In the genomic region with DNA sequence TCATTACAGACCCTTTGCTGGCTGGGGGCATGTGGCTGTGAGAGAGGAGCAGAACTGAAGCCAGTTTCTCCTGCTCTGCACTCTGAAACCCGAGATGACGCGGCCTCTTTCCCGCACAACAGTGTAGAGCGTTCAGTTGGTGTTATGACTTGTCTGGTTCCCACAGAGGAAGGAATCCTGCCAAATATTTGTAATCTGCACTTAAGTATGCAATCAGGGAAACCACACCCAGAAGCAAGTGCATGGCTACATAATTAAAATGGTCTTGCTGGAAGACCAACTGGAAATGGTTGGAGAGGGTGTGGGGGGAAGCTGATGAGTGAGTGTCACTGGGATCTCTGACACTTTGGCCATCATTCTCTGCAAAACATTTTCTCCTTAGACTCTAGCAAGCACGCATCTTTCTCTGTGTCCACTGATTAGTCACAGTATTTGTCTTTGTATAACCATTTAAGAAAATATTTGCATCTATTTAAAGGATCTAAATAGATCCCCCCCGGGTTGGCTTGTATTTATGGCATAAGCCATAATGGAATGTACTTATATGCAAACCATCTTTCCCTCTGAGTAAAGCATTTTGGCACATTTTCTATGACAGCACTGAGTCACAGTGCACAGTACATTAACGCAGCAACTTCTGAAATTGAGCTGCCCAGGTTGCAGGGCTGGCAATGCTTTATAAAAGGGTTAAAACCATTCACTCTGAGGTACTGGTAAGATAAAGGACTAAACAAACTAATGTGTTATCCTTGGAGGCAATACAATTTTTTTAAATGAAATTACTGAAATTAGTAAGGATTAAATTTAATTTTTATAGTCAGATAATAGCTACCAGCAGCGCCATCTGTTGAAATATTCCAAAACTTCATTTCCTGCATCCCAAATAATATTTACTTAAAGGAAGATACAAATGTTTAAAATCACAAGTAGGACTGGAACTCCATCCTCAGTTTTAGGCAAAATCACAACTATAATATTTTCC, we compare ENCODE assay signal across 10 cellular contexts.
A peak's percentile ranks its signal among the peaks of the same experiment; 100 is the strongest.
DNase-seq lines count a peak whose midpoint lies in the region; TF ChIP-seq lines count a peak whose summit lies in the region.
"Had no signal": no experiment of that assay in that cellular context is flagged by ENCODE, and none has a peak within 500 bp of the region (broad histone marks: within the 10 kb centered on the region; RNA-seq: fewer than 3 reads in every experiment).

No MANE protein-coding gene starts in this region.

- peak; percentile 35 for DNase-seq in NCI-H345 (lab: John Stamatoyannopoulos, UW)
- no peak for DNase-seq in NCI-H345 treated with DMSO at 0.1 percent for 48 hours (lab: John Stamatoyannopoulos, UW; ENCODE audit: unreplicated experiment)
- peak; percentile 60 to 71 for DNase-seq in SJCRH30
- DNase-seq in glomerular endothelial cell (ENCODE audit: extremely low read depth, low read depth, low spot score), result peak; percentile 16
- DNase-seq in type B pancreatic cell (ENCODE audit: extremely low spot score, unreplicated experiment), result no peak
- no peak for DNase-seq in head of caudate nucleus
- no peak for DNase-seq in NCI-H82 (lab: John Stamatoyannopoulos, UW)
- no peak for DNase-seq in superior temporal gyrus (ENCODE audit: extremely low spot score)
- DNase-seq: activated effector memory CD4-positive, alpha-beta T cell treated with anti-CD3 and anti-CD28 coated beads, Interleukin-2, amount 50 U/mL, for 16 hours; CD4-positive, alpha-beta memory T cell had no signal

- peaks cover 8% of the 10 kb centered on the region for H3K36me3 Mint-ChIP-seq in type B pancreatic cell

- peak overlapping the region; percentile 44 for H3K27ac ChIP-seq in SJCRH30

- peak overlapping the region; percentile 86 for H3K27ac Mint-ChIP-seq in type B pancreatic cell
- H3K27ac Mint-ChIP-seq: CD4-positive, alpha-beta memory T cell had no signal

- no peaks in the 10 kb centered on the region for H3K36me3 ChIP-seq in SJCRH30

- intact Hi-C loops in head of caudate nucleus (cut with DNase I), result no loop called here

- H3K27me3 ChIP-seq in SJCRH30, result no peaks in the 10 kb centered on the region

- H3K4me3 ChIP-seq in SJCRH30, result no peak overlapping the region

- H3K27me3 Mint-ChIP-seq in type B pancreatic cell, result no peaks in the 10 kb centered on the region
- H3K27me3 Mint-ChIP-seq: CD4-positive, alpha-beta memory T cell had no signal

- no peaks in the 10 kb centered on the region for H3K9me3 Mint-ChIP-seq in type B pancreatic cell

- H3K4me1 ChIP-seq in SJCRH30, result peaks cover 3% of the 10 kb centered on the region

- H3K4me1 Mint-ChIP-seq in type B pancreatic cell (ENCODE audit: unreplicated experiment), result peaks cover 25% of the 10 kb centered on the region

- no peak overlapping the region for H3K4me3 Mint-ChIP-seq in type B pancreatic cell

- peak; percentile 49 for TF ChIP-seq CTCF in type B pancreatic cell (conservative IDR thresholded peaks at IDR 0.05)

- no peaks in the 10 kb centered on the region for H3K9me3 ChIP-seq in SJCRH30 (replicated peaks)

Comparison
In these comparisons a context has a peak if more than half of its experiments do, and no peak if none do; other contexts are left out.
1. DNase-seq: peak in NCI-H345 (single experiment), SJCRH30 (2 of 2) and glomerular endothelial cell (single experiment); none in NCI-H345 treated with DMSO at 0.1 percent for 48 hours (single experiment), type B pancreatic cell (single experiment), head of caudate nucleus (0 of 42), NCI-H82 (single experiment) and superior temporal gyrus (single experiment).